In genomic region chr2:96306370-96306769, GRCh38 we compare ENCODE assay signal across 8 cellular contexts. TPM values are rescaled to one million over a fixed set of nuclear protein-coding genes. Genes with fewer than 3 reads are reported as not detected.
DNase-seq lines count a peak whose midpoint lies in the region; ATAC-seq and TF ChIP-seq lines count a peak whose summit lies in the region.

No MANE protein-coding gene starts in this region.

- H4K91ac ChIP-seq in H9 (ENCODE audit: insufficient read length, low read depth, low read length) = no peak overlapping the region

- no peaks in the 10 kb centered on the region for H3K79me1 ChIP-seq in H9 (ENCODE audit: insufficient read depth, low read depth, low read length, poor library complexity, severe bottlenecking)

- H3K4me2 ChIP-seq in H9 (ENCODE audit: insufficient read depth, insufficient read length, low read length) (peak overlapping the region; percentile 70), SU-DHL-6 (ENCODE audit: low read depth, low read length, poor library complexity, severe bottlenecking) (peak overlapping the region; percentile 87)

- H4K20me1 ChIP-seq in H9 (ENCODE audit: control insufficient read depth, insufficient read depth, insufficient read length) (no peaks in the 10 kb centered on the region), SU-DHL-6 (ENCODE audit: low read depth, low read length) (no peaks in the 10 kb centered on the region)

- H3K9me3 Mint-ChIP-seq in H9 = no peaks in the 10 kb centered on the region; a peak in 1 of 5 replicates

- no peak overlapping the region for H2BK120ac ChIP-seq in H9 (ENCODE audit: low read depth, low read length, poor library complexity, severe bottlenecking)

- H2AFZ ChIP-seq in H9 (ENCODE audit: low read length) (no peak overlapping the region), SU-DHL-6 (ENCODE audit: low read depth, low read length, severe bottlenecking) (no peak overlapping the region)

- H3K4me1 ChIP-seq in H9 (ENCODE audit: insufficient read depth, low read length) = peaks cover 3% of the 10 kb centered on the region; the same call in 1 of the 2 replicates

- H3K9me3 ChIP-seq in H9 (ENCODE audit: control insufficient read depth, low read depth, low read length) = no peaks in the 10 kb centered on the region
- no peaks in the 10 kb centered on the region for H3K9me3 ChIP-seq in SU-DHL-6 (ENCODE audit: insufficient read depth, low read length)

- H2BK5ac ChIP-seq in H9 (ENCODE audit: insufficient read length, low read length) = no peak overlapping the region

- no peak overlapping the region for H4K8ac ChIP-seq in H9 (replicated peaks; ENCODE audit: insufficient read length, low read depth, low read length)

- DNase-seq in H9 (no peak), fibroblast of the aortic adventitia (ENCODE audit: low read depth) (no peak), skeletal muscle cell (ENCODE audit: low read depth) (no peak), NCI-H1436 treated with DMSO at 0.1 percent for 48 hours (lab: John Stamatoyannopoulos, UW) (no peak), NOMO-1 treated with DMSO at 0.1 percent for 48 hours (lab: John Stamatoyannopoulos, UW; ENCODE audit: unreplicated experiment) (no peak)

- H3K27me3 Mint-ChIP-seq in H9 (ENCODE audit: low read depth) = peaks cover 2% of the 10 kb centered on the region; the same call in 1 of the 2 replicates

- no peak overlapping the region for H4K5ac ChIP-seq in H9 (ENCODE audit: insufficient read length, low read depth, low read length)

- H3K4me1 Mint-ChIP-seq in H9 = peaks cover 19 to 21% of the 10 kb centered on the region in 2 experiments

- H3K36me3 ChIP-seq in SU-DHL-6 (ENCODE audit: low read length) = peaks cover 22% of the 10 kb centered on the region

- peaks cover 30 to 34% (median 32%) of the 10 kb centered on the region in 3 experiments; a peak in 6 of 7 replicates for H3K36me3 Mint-ChIP-seq in H9 (ENCODE audit: insufficient read depth in 1 of 3, low read depth in 3 of 3)

- H3T11ph ChIP-seq in H9 (ENCODE audit: low read length) = no peak overlapping the region

- no peak overlapping the region for H2BK15ac ChIP-seq in H9 (ENCODE audit: low read depth, low read length)

- H3K14ac ChIP-seq in H9 (ENCODE audit: insufficient read depth, low read length) = no peak overlapping the region

- H3K9ac ChIP-seq in H9 (ENCODE audit: extremely low read depth, insufficient read length, low read length) (peak overlapping the region; percentile 59), SU-DHL-6 (ENCODE audit: low read length) (peak overlapping the region; percentile 87)

- peak overlapping the region; percentile 97 to 99 for H3K4me3 Mint-ChIP-seq in H9

- no peak overlapping the region for H3K18ac ChIP-seq in H9 (ENCODE audit: insufficient read length, low read depth, low read length)

- peaks cover 5% of the 10 kb centered on the region; the same call in 1 of the 2 replicates for H3K79me2 ChIP-seq in H9 (ENCODE audit: insufficient read depth, low read length)
- H3K79me2 ChIP-seq in SU-DHL-6 (ENCODE audit: insufficient read depth, low read length) = peaks cover 46% of the 10 kb centered on the region

- H3K27ac Mint-ChIP-seq in H9 = peak overlapping the region; percentile 91 to 99 (median 99); a peak in 5 of 7 replicates

- H3K56ac ChIP-seq in H9 (ENCODE audit: insufficient read length, low read depth, low read length) = no peak overlapping the region

- H3K27me3 ChIP-seq in H9 (ENCODE audit: insufficient read depth, low read length) (no peaks in the 10 kb centered on the region), SU-DHL-6 (ENCODE audit: low read length) (no peaks in the 10 kb centered on the region)

- peak overlapping the region; percentile 99 for H3K4me3 ChIP-seq in SU-DHL-6 (ENCODE audit: insufficient read depth, low read length, poor library complexity, severe bottlenecking)
- H3K4me3 ChIP-seq in fibroblast of the aortic adventitia (ENCODE audit: low read depth, low read length) = peak overlapping the region; percentile 99
- H3K4me3 ChIP-seq in skeletal muscle cell (ENCODE audit: low read depth, low read length) = peak overlapping the region; percentile 99

- no peak overlapping the region for H3K4ac ChIP-seq in H9 (ENCODE audit: low read depth, low read length)

- no peak overlapping the region for H3K23ac ChIP-seq in H9 (ENCODE audit: insufficient read length, low read depth, low read length)

- H3F3A ChIP-seq in SU-DHL-6 (ENCODE audit: insufficient read depth) = peaks cover 7% of the 10 kb centered on the region; the same call in 1 of the 2 replicates

- H2AK5ac ChIP-seq in H9 (ENCODE audit: insufficient read length, low read length) = no peak overlapping the region

- H2BK12ac ChIP-seq in H9 (ENCODE audit: insufficient read length, low read depth, low read length) = no peak overlapping the region

- peaks cover 9% of the 10 kb centered on the region for H3K23me2 ChIP-seq in H9 (ENCODE audit: insufficient read length, low read depth, low read length, poor library complexity, severe bottlenecking)

- no peaks in the 10 kb centered on the region for H3K9me2 ChIP-seq in SU-DHL-6 (replicated peaks; ENCODE audit: insufficient read depth, low read length)

- H3K27ac ChIP-seq in H9 (ENCODE audit: insufficient read length, low read depth, low read length) (no peak overlapping the region), SU-DHL-6 (ENCODE audit: low read depth, low read length) (peak overlapping the region; percentile 79)

- no peak for TF ChIP-seq CTCF in H9 (conservative IDR thresholded peaks at IDR 0.05)
- TF ChIP-seq CTCF in SU-DHL-6 (IDR thresholded peaks at IDR 0.05; ENCODE audit: insufficient read depth, low read length, poor library complexity, severe bottlenecking) = no peak
- TF ChIP-seq CTCF in fibroblast of the aortic adventitia (IDR thresholded peaks at IDR 0.05; ENCODE audit: insufficient read depth, low read length) = no peak

- H2BK20ac ChIP-seq in H9 (ENCODE audit: low read depth, low read length, poor library complexity, severe bottlenecking) = no peak overlapping the region

- ATAC-seq in GM18909 (IDR thresholded peaks at IDR 0.05; ENCODE audit: poor library complexity, unreplicated experiment) = no peak
- no peak for ATAC-seq in GM21576 (IDR thresholded peaks at IDR 0.05; ENCODE audit: unreplicated experiment)

- WGBS in H9 (ENCODE audit: extremely low coverage, insufficient read length, low lambda C conversion rate) = no CpG with 5 or more reads among the region's 3 CpGs

RNA-seq across cellular contexts. Expression of gene SNRNP200, which starts 1.0 kb away (rescaled TPM):
- 215 and 218 TPM in 2 replicates for total RNA-seq in H9 (2021)
- 28.0 and 39.3 TPM in 2 replicates for total RNA-seq in fibroblast of the aortic adventitia (ENCODE audit: low replicate concordance)

RNA-seq across cellular contexts. Expression of gene ITPRIPL1, which starts 18.7 kb away (rescaled TPM):
- total RNA-seq in H9 (2021) (16.1 and 16.3 TPM in 2 replicates), fibroblast of the aortic adventitia (ENCODE audit: low replicate concordance) (2.5 and 3.4 TPM in 2 replicates)

RNA-seq across cellular contexts. Expression of gene NCAPH, which starts 29.2 kb away (rescaled TPM):
- total RNA-seq in H9 (2021) = 52.9 and 55.8 TPM in 2 replicates
- total RNA-seq in fibroblast of the aortic adventitia (ENCODE audit: low replicate concordance) = 0.57 and 18.7 TPM in 2 replicates

RNA-seq across cellular contexts. Expression of gene CIAO1, which starts 40.3 kb away (rescaled TPM):
- total RNA-seq in H9 (2021) = 67.6 and 71.9 TPM in 2 replicates
- 71.8 and 183 TPM in 2 replicates for total RNA-seq in fibroblast of the aortic adventitia (ENCODE audit: low replicate concordance)

RNA-seq across cellular contexts. Expression of gene TMEM127, which starts 40.6 kb away (rescaled TPM):
- 30.1 and 33.9 TPM in 2 replicates for total RNA-seq in H9 (2021)
- 18.6 and 31.6 TPM in 2 replicates for total RNA-seq in fibroblast of the aortic adventitia (ENCODE audit: low replicate concordance)
